ENCODE assay signal across 25 cellular contexts in genomic region chr7:96089511-96089910, GRCh38.
A peak's percentile ranks its signal among the peaks of the same experiment; 100 is the strongest.
DNase-seq lines count a peak whose midpoint lies in the region; ATAC-seq, FAIRE-seq and TF ChIP-seq lines count a peak whose summit lies in the region.
"Had no signal": no experiment of that assay in that cellular context is flagged by ENCODE, and none has a peak within 500 bp of the region (broad histone marks: within the 10 kb centered on the region; RNA-seq: fewer than 3 reads in every experiment).

No MANE protein-coding gene starts in this region.

- no peak for ATAC-seq in left cardiac atrium

- intact Hi-C loops in left cardiac atrium (cut with DNase I), result no loop called here

- peak overlapping the region; percentile 76 for H3K27ac ChIP-seq in VCaP
- H3K27ac ChIP-seq: BLaER1, GM23248 had no signal

- peak; percentile 39 to 95 for DNase-seq in HAP-1 (ENCODE audit: low spot score in 2 of 2)
- peak; percentile 19 for DNase-seq in NCI-H146 treated with DMSO at 0.1 percent for 48 hours (lab: John Stamatoyannopoulos, UW; ENCODE audit: unreplicated experiment)
- DNase-seq in NOMO-1 (lab: John Stamatoyannopoulos, UW; ENCODE audit: unreplicated experiment in 2 of 2), result peak; percentile 74 to 89
- no peak for DNase-seq in GM12891 (ENCODE audit: insufficient read length, low spot score)
- no peak for DNase-seq in left cardiac atrium
- no peak for DNase-seq in hypothalamus (lab: John Stamatoyannopoulos, UW)
- DNase-seq: CD4-positive, CD25-positive, alpha-beta regulatory T cell; DMS153; DND-41; GM23248; H9; HFFc6; KBM-7; NCI-H1092; NCI-H1436 treated with DMSO at 0.1 percent for 48 hours; NCI-H2029; NCI-H2227 treated with DMSO at 0.1 percent for 48 hours; NCI-H774; NK-92 treated with Interleukin-12 subunit alpha and Interleukin-12 subunit beta, amount 100 ng/mL, for 24 hours; SIG-M5; SK-N-SH; SW 1271 had no signal

- no peak overlapping the region for H3K4me3 ChIP-seq in HAP-1
- H3K4me3 ChIP-seq: BLaER1, GM23248 had no signal

- in situ Hi-C loops in HAP-1 (cut with MboI; ENCODE audit: low sequenced_read_pairs), result no loop called here

- no peaks in the 10 kb centered on the region for H3K9me3 ChIP-seq in HAP-1
- H3K9me3 ChIP-seq: BLaER1, SK-N-SH had no signal

- no peak for TF ChIP-seq POLR2A in GM12891 (IDR thresholded peaks at IDR 0.05; ENCODE audit: low read depth, low read length)

- H3K36me3 ChIP-seq in HAP-1 (replicated peaks), result no peaks in the 10 kb centered on the region
- H3K36me3 ChIP-seq: BLaER1 had no signal

- H3K27me3 ChIP-seq in HAP-1 (ENCODE audit: low read depth), result no peaks in the 10 kb centered on the region
- H3K27me3 ChIP-seq: BLaER1 had no signal

- TF ChIP-seq CTCF in VCaP (conservative IDR thresholded peaks at IDR 0.05), result no peak

- FAIRE-seq in GM12891 (lab: Jason Lieb, UNC), result no peak
- FAIRE-seq: GM18507 had no signal

- H3K4me1 ChIP-seq in HAP-1, result peaks cover 41% of the 10 kb centered on the region
- H3K4me1 ChIP-seq: BLaER1 had no signal

TF ChIP-seq in GM12891, 5 proteins besides CTCF, POLR2A, EP300 and RAD21:
- TF ChIP-seq PAX5 (IDR thresholded peaks at IDR 0.05; ENCODE audit: insufficient read depth, low read length, severe bottlenecking) (no peak), TAF1 (IDR thresholded peaks at IDR 0.05; ENCODE audit: low read depth, low read length) (no peak), POLR2AphosphoS5 (IDR thresholded peaks at IDR 0.05; ENCODE audit: low read depth, low read length) (no peak), SPI1 (IDR thresholded peaks at IDR 0.05; ENCODE audit: low read depth, low read length) (no peak), POU2F2 (IDR thresholded peaks at IDR 0.05; ENCODE audit: low read depth, low read length) (no peak)

Comparison
In these comparisons a context has a peak if more than half of its experiments do, and no peak if none do; other contexts are left out.
1. DNase-seq: peak in HAP-1 (2 of 2), NCI-H146 treated with DMSO at 0.1 percent for 48 hours (single experiment) and NOMO-1 (2 of 2); none in GM12891 (single experiment), left cardiac atrium (single experiment) and hypothalamus (0 of 51).